ENCODE assay signal across 9 cellular contexts in the genomic region with DNA sequence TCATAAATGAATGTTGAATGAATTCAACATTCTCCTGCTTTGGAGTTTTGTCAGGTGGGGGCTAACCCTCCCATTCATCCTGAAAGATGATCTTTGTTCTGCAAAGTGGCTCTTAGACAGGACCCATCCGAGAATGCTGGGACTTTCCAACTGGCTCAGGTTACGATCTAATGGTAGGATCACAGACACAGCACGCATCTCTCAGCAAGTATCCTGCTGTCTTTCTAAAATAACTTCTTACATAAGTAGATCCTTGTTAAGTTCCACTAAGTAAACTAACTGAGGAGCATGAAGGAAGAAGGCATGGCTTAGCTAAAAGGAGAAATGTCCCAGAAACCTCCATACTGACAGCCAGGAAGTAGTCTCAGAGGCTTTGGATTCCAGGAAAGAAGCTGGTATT. TPM values are rescaled to one million over a fixed set of nuclear protein-coding genes. Genes with fewer than 3 reads are reported as not detected.
DNase-seq lines count a peak whose midpoint lies in the region; ATAC-seq, FAIRE-seq and TF ChIP-seq lines count a peak whose summit lies in the region.
"Had no signal": no experiment of that assay in that cellular context is flagged by ENCODE, and none has a peak within 500 bp of the region (broad histone marks: within the 10 kb centered on the region; RNA-seq: fewer than 3 reads in every experiment).

No MANE protein-coding gene starts in this region.

- ATAC-seq in GM19035 (IDR thresholded peaks at IDR 0.05; ENCODE audit: unreplicated experiment), result no peak

- H3K4me1 ChIP-seq in astrocyte (ENCODE audit: insufficient read depth, low read length), result peaks cover 13% of the 10 kb centered on the region
- peaks cover 18% of the 10 kb centered on the region for H3K4me1 ChIP-seq in iPS-18a (ENCODE audit: control insufficient read depth, low read depth, low read length)
- no peaks in the 10 kb centered on the region for H3K4me1 ChIP-seq in testis
- H3K4me1 ChIP-seq in CD4-positive, alpha-beta memory T cell (ENCODE audit: insufficient read depth, low read length), result peaks cover 13% of the 10 kb centered on the region

- no peaks in the 10 kb centered on the region for H3K79me2 ChIP-seq in astrocyte (ENCODE audit: insufficient read depth, low read length)

- FAIRE-seq in astrocyte (lab: Jason Lieb, UNC), result no peak

- no peaks in the 10 kb centered on the region for H4K20me1 ChIP-seq in astrocyte (ENCODE audit: insufficient read depth, low read length)

- H3K9ac ChIP-seq in astrocyte (ENCODE audit: low read length), result peak overlapping the region; percentile 4
- H3K9ac ChIP-seq in iPS-18a (ENCODE audit: low read length), result no peak overlapping the region

- POLR2A ChIA-PET in HEK293T (lab: Yijun Ruan, JAX), result no interaction called here
- POLR2A ChIA-PET in CD4-positive, alpha-beta memory T cell (lab: Charles Lee; ENCODE audit: partially characterized antibody), result no interaction called here

- H3K4me1 Mint-ChIP-seq in astrocyte (ENCODE audit: low read depth, unreplicated experiment), result peaks cover 6% of the 10 kb centered on the region
- H3K4me1 Mint-ChIP-seq in CD4-positive, alpha-beta memory T cell, result peaks cover 5 to 9% (median 6%) of the 10 kb centered on the region in 4 donors

- DNase-seq in HEK293T (ENCODE audit: extremely low spot score) (no peak), astrocyte (ENCODE audit: low read depth) (peak; percentile 41), testis (no peak), AG08395 (ENCODE audit: low spot score) (no peak)
- DNase-seq in activated CD4-positive, alpha-beta T cell treated with anti-CD3 and anti-CD28 coated beads, Interleukin-2, amount 50 U/mL, for 1 hour, result no peak
- no peak for DNase-seq in CD4-positive, alpha-beta memory T cell
- DNase-seq: hippocampal formation had no signal

- no peak overlapping the region for H2AFZ ChIP-seq in astrocyte (ENCODE audit: low read depth, low read length)

- H3K36me3 Mint-ChIP-seq in astrocyte (ENCODE audit: low read depth, unreplicated experiment), result peaks cover 5% of the 10 kb centered on the region
- H3K36me3 Mint-ChIP-seq in CD4-positive, alpha-beta memory T cell, result no peaks in the 10 kb centered on the region

- WGBS in testis, 2 donors, result 22 to 38% methylated on average over 3 of the region's 3 CpGs

- CTCF ChIA-PET in HEK293T (lab: Yijun Ruan, JAX), result no interaction called here
- CTCF ChIA-PET in CD4-positive, alpha-beta memory T cell (lab: Charles Lee; ENCODE audit: partially characterized antibody), result no interaction called here

- no peaks in the 10 kb centered on the region for H3K27me3 ChIP-seq in astrocyte (ENCODE audit: insufficient read depth, low read length)
- H3K27me3 ChIP-seq in iPS-18a (ENCODE audit: control insufficient read depth, insufficient read depth, low read length), result no peaks in the 10 kb centered on the region
- H3K27me3 ChIP-seq in testis, result no peaks in the 10 kb centered on the region
- H3K27me3 ChIP-seq in CD4-positive, alpha-beta memory T cell (ENCODE audit: insufficient read depth, low read length), result peaks cover 14% of the 10 kb centered on the region

- no peak for TF ChIP-seq CTCF in astrocyte (IDR thresholded peaks at IDR 0.05; ENCODE audit: insufficient read depth, low read depth, low read length)
- TF ChIP-seq CTCF in testis (IDR thresholded peaks at IDR 0.05), result no peak

- H3K9me3 Mint-ChIP-seq in astrocyte (ENCODE audit: unreplicated experiment), result peaks cover 9% of the 10 kb centered on the region
- H3K9me3 Mint-ChIP-seq in CD4-positive, alpha-beta memory T cell, result peaks cover 0 to 18% (median 14%) of the 10 kb centered on the region in 8 donors

- H3K27ac ChIP-seq in astrocyte (ENCODE audit: low read depth, low read length) (no peak overlapping the region), iPS-18a (ENCODE audit: low read length) (peak overlapping the region; percentile 20), testis (peak overlapping the region; percentile 29 to 73)
- no peak overlapping the region for H3K27ac ChIP-seq in CD4-positive, alpha-beta memory T cell (ENCODE audit: low read depth, low read length)

- intact Hi-C loops in testis (cut with DNase I; ENCODE audit: low total_unique reads), result no loop called here
- intact Hi-C loops in CD4-positive, alpha-beta memory T cell (cut with micrococcal nuclease), result no loop called here

- H3K36me3 ChIP-seq in astrocyte (ENCODE audit: insufficient read depth, low read length) (no peaks in the 10 kb centered on the region), iPS-18a (ENCODE audit: control insufficient read depth, low read depth, low read length) (no peaks in the 10 kb centered on the region), testis (ENCODE audit: low read depth, missing control alignments) (no peaks in the 10 kb centered on the region)
- H3K36me3 ChIP-seq in CD4-positive, alpha-beta memory T cell (ENCODE audit: insufficient read depth, low read length), result no peaks in the 10 kb centered on the region

- no peak overlapping the region for H3K4me3 ChIP-seq in astrocyte (ENCODE audit: insufficient read depth, low read depth, low read length)
- H3K4me3 ChIP-seq in iPS-18a (ENCODE audit: low read length), result peak overlapping the region; percentile 4
- no peak overlapping the region for H3K4me3 ChIP-seq in testis
- H3K4me3 ChIP-seq in CD4-positive, alpha-beta memory T cell (ENCODE audit: low read length in 2 of 2), result no peak overlapping the region

- H3K27me3 Mint-ChIP-seq in astrocyte (ENCODE audit: low read depth, unreplicated experiment), result no peaks in the 10 kb centered on the region
- H3K27me3 Mint-ChIP-seq in CD4-positive, alpha-beta memory T cell, result peaks cover 17 to 28% of the 10 kb centered on the region in 2 donors

- H3K9me3 ChIP-seq in astrocyte (ENCODE audit: insufficient read depth, low read depth, low read length) (no peaks in the 10 kb centered on the region), iPS-18a (ENCODE audit: control insufficient read depth, low read depth, low read length) (peaks cover 6% of the 10 kb centered on the region), testis (no peaks in the 10 kb centered on the region)
- no peaks in the 10 kb centered on the region for H3K9me3 ChIP-seq in CD4-positive, alpha-beta memory T cell (ENCODE audit: control insufficient read depth in 1 of 2, low read length in 2 of 2)

- TF ChIP-seq POLR2A in testis (IDR thresholded peaks at IDR 0.05), result no peak

- H3K4me2 ChIP-seq in astrocyte (ENCODE audit: low read length), result peak overlapping the region; percentile 34

- no peak overlapping the region for H3K4me3 Mint-ChIP-seq in astrocyte (ENCODE audit: unreplicated experiment)
- H3K4me3 Mint-ChIP-seq in CD4-positive, alpha-beta memory T cell, result no peak overlapping the region

- H3K27ac Mint-ChIP-seq in astrocyte (ENCODE audit: unreplicated experiment), result peak overlapping the region; percentile 97
- no peak overlapping the region for H3K27ac Mint-ChIP-seq in CD4-positive, alpha-beta memory T cell

TF ChIP-seq in HEK293T, 16 proteins besides CTCF, POLR2A, EP300 and RAD21:
- peak; percentile 57; the same call in 1 of the 2 replicates for TF ChIP-seq CTBP1 (IDR thresholded peaks at IDR 0.05; ENCODE audit: borderline replicate concordance)
- TF ChIP-seq, protein P1, sequence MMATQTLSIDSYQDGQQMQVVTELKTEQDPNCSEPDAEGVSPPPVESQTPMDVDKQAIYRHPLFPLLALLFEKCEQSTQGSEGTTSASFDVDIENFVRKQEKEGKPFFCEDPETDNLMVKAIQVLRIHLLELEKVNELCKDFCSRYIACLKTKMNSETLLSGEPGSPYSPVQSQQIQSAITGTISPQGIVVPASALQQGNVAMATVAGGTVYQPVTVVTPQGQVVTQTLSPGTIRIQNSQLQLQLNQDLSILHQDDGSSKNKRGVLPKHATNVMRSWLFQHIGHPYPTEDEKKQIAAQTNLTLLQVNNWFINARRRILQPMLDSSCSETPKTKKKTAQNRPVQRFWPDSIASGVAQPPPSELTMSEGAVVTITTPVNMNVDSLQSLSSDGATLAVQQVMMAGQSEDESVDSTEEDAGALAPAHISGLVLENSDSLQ (IDR thresholded peaks at IDR 0.05), result no peak
- peak; percentile 87 for TF ChIP-seq ARNT (IDR thresholded peaks at IDR 0.05)

RNA-seq across cellular contexts. Expression of a gene that starts 23.7 kb away (rescaled TPM):
- total RNA-seq in astrocyte (3.9 and 4.3 TPM in 2 replicates), testis (10 to 100 TPM; 37.2 to 62.8 TPM)
- 30.2 TPM for polyA plus RNA-seq in testis (ENCODE audit: insufficient read depth, low read depth, low replicate concordance)
- 1 to 10 TPM; 7.2 to 8.1 TPM for total RNA-seq in CD4-positive, alpha-beta memory T cell
- polyA plus RNA-seq in CD4-positive, alpha-beta memory T cell, result under 1 TPM in 1 of 2 donors, not detected in 1; 0.15 TPM

RNA-seq across cellular contexts. Expression of a gene that starts 26.0 kb away (rescaled TPM):
- total RNA-seq in astrocyte (not detected in 2 replicates), testis (under 1 TPM; 0.25 to 0.39 TPM)
- 0.40 TPM for polyA plus RNA-seq in testis (ENCODE audit: insufficient read depth, low read depth, low replicate concordance)
- not detected for total RNA-seq in CD4-positive, alpha-beta memory T cell
- polyA plus RNA-seq in CD4-positive, alpha-beta memory T cell, result not detected

RNA-seq across cellular contexts. Expression of a gene that starts 54.0 kb away (rescaled TPM):
- 1.3 and 2.6 TPM in 2 replicates for total RNA-seq in astrocyte
- 10 to 100 TPM in 1 of 2 donors, 1 to 10 TPM in 1; 5.5 to 46.5 TPM for total RNA-seq in testis
- 2.7 TPM for polyA plus RNA-seq in testis (ENCODE audit: insufficient read depth, low read depth, low replicate concordance)
- under 1 TPM in 1 of 2 experiments, not detected in 1; 0.26 TPM for total RNA-seq in CD4-positive, alpha-beta memory T cell
- not detected for polyA plus RNA-seq in CD4-positive, alpha-beta memory T cell

Comparison
In these comparisons a context has a peak if more than half of its experiments do, and no peak if none do; other contexts are left out.
1. H3K27ac ChIP-seq: peak in iPS-18a (single experiment) and testis (2 of 2); none in astrocyte (single experiment) and CD4-positive, alpha-beta memory T cell (single experiment).